ENCODE assay signal across 20 cellular contexts in genomic region chr1:247905181-247905580, GRCh38. TPM values are rescaled to one million over a fixed set of nuclear protein-coding genes. Genes with fewer than 3 reads are reported as not detected.
"Had no signal": no experiment of that assay in that cellular context is flagged by ENCODE, and none has a peak within 500 bp of the region (broad histone marks: within the 10 kb centered on the region; RNA-seq: fewer than 3 reads in every experiment).

No MANE protein-coding gene starts in this region.

- H3K4me1 Mint-ChIP-seq: nephron progenitor cell had no signal

- H3K27me3 Mint-ChIP-seq: activated CD8-positive, alpha-beta T cell treated with anti-CD3 and anti-CD28 coated beads for 36 hours; stimulated activated naive B cell treated with anti-CD40 and anti-IgM and Interleukin-4, amounts not matched to agents 10 μg/mL and 1 μg/mL and 100 μg/mL, for 72 hours had no signal

- DNase-seq: activated CD8-positive, alpha-beta T cell treated with anti-CD3 and anti-CD28 coated beads for 36 hours; activated gamma-delta T cell; activated T-cell treated with anti-CD3 and anti-CD28 coated beads, Interleukin-2, amount 50 U/mL, for 4 hours; anterior cingulate cortex; brain microvascular endothelial cell; cortex of kidney; effector CD8-positive, alpha-beta T cell; foreskin keratinocyte; glutamatergic neuron; left ventricle myocardium inferior; nephron progenitor cell; occipital lobe; stimulated activated CD4-positive, alpha-beta T cell treated with anti-CD3 and anti-CD28 coated beads, Interleukin-2, amount 100 ng/mL, for 48 hours; stimulated activated naive B cell treated with anti-CD40 and anti-IgM and Interleukin-4, amounts not matched to agents 10 μg/mL and 1 μg/mL and 100 μg/mL, for 72 hours; tibial artery had no signal

- H3K27ac Mint-ChIP-seq: activated CD8-positive, alpha-beta T cell treated with anti-CD3 and anti-CD28 coated beads for 36 hours; nephron progenitor cell; stimulated activated naive B cell treated with anti-CD40 and anti-IgM and Interleukin-4, amounts not matched to agents 10 μg/mL and 1 μg/mL and 100 μg/mL, for 72 hours had no signal

- H3K4me3 Mint-ChIP-seq: activated CD8-positive, alpha-beta T cell treated with anti-CD3 and anti-CD28 coated beads for 36 hours; activated T-cell treated with anti-CD3 and anti-CD28 coated beads, Interleukin-2, amount 50 U/mL, for 4 hours; nephron progenitor cell had no signal

- ATAC-seq: activated CD8-positive, alpha-beta T cell treated with anti-CD3 and anti-CD28 coated beads for 36 hours; activated T-cell treated with anti-CD3 and anti-CD28 coated beads, Interleukin-2, amount 50 U/mL, for 4 hours; foreskin keratinocyte had no signal

RNA-seq across cellular contexts. Expression of gene OR2W3, which starts 9.8 kb away (rescaled TPM):
- total RNA-seq: activated CD8-positive, alpha-beta T cell treated with anti-CD3 and anti-CD28 coated beads for 36 hours; activated T-cell treated with anti-CD3 and anti-CD28 coated beads, Interleukin-2, amount 50 U/mL, for 4 hours; endothelial cell of umbilical vein; foreskin keratinocyte; left ventricle myocardium inferior had no signal
- polyA plus RNA-seq: endothelial cell of umbilical vein, foreskin keratinocyte had no signal

RNA-seq across cellular contexts. Expression of gene OR2T8, which starts 14.9 kb away (rescaled TPM):
- total RNA-seq: activated CD8-positive, alpha-beta T cell treated with anti-CD3 and anti-CD28 coated beads for 36 hours; activated T-cell treated with anti-CD3 and anti-CD28 coated beads, Interleukin-2, amount 50 U/mL, for 4 hours; endothelial cell of umbilical vein; foreskin keratinocyte; kidney epithelial cell; left ventricle myocardium inferior; occipital lobe; posterior vena cava; subcutaneous adipose tissue had no signal
- polyA plus RNA-seq: endothelial cell of umbilical vein, foreskin keratinocyte had no signal

RNA-seq across cellular contexts. Expression of gene OR2AJ1, which starts 19.5 kb away (rescaled TPM):
- total RNA-seq: activated CD8-positive, alpha-beta T cell treated with anti-CD3 and anti-CD28 coated beads for 36 hours; activated T-cell treated with anti-CD3 and anti-CD28 coated beads, Interleukin-2, amount 50 U/mL, for 4 hours; endothelial cell of umbilical vein; foreskin keratinocyte; kidney epithelial cell; left ventricle myocardium inferior; mononuclear cell; posterior vena cava; subcutaneous adipose tissue had no signal
- polyA plus RNA-seq: endothelial cell of umbilical vein, foreskin keratinocyte had no signal

RNA-seq across cellular contexts. Expression of gene OR2L8, which starts 43.5 kb away (rescaled TPM):
- total RNA-seq: activated T-cell treated with anti-CD3 and anti-CD28 coated beads, Interleukin-2, amount 50 U/mL, for 4 hours; endothelial cell of umbilical vein; foreskin keratinocyte; kidney epithelial cell; left ventricle myocardium inferior; posterior vena cava; subcutaneous adipose tissue had no signal
- polyA plus RNA-seq: endothelial cell of umbilical vein, foreskin keratinocyte had no signal

RNA-seq across cellular contexts. Expression of gene TRIM58, which starts 48.2 kb away (rescaled TPM):
- total RNA-seq: endothelial cell of umbilical vein, foreskin keratinocyte had no signal
- polyA plus RNA-seq: endothelial cell of umbilical vein, foreskin keratinocyte had no signal
